ENCODE assay signal across 8 cellular contexts in genomic region chr7:45136106-45137060, GRCh38. TPM values are rescaled to one million over a fixed set of nuclear protein-coding genes. Genes with fewer than 3 reads are reported as not detected.
DNase-seq lines count a peak whose midpoint lies in the region; TF ChIP-seq lines count a peak whose summit lies in the region.

No MANE protein-coding gene starts in this region.

- POLR2A ChIA-PET in GM10248 (lab: Yijun Ruan, JAX): interaction anchor here (1.2 kb wide), 1 partner anchor 24 kb away, joined by 3 read pairs; the partner anchor contains the start of gene TBRG4

- DNase-seq in GM10248 (ENCODE audit: extremely low spot score) (peak; percentile 85), HT1080 (ENCODE audit: low read depth) (peak; percentile 40), NOMO-1 treated with dmso at 0.1 percent for 144 hours (lab: John Stamatoyannopoulos, UW; ENCODE audit: unreplicated experiment) (peak; percentile 60), endothelial cell (ENCODE audit: low spot score) (peak; percentile 67), mucosa of gallbladder (ENCODE audit: low spot score) (peak; percentile 66), mesenteric fat pad (ENCODE audit: low spot score) (no peak)
- peak in 2 of 3 experiments; percentile 15 to 38 for DNase-seq in activated CD8-positive, alpha-beta memory T cell treated with anti-CD3 and anti-CD28 coated beads for 48 hours (ENCODE audit: low read depth in 2 of 3, low spot score in 2 of 3)
- DNase-seq in stimulated activated CD8-positive, alpha-beta memory T cell treated with anti-CD3 and anti-CD28 coated beads, Interleukin-4, amount 100 ng/mL, for 48 hours: peak; percentile 74

- no peaks in the 10 kb centered on the region for H3K9me3 Mint-ChIP-seq in endothelial cell (ENCODE audit: unreplicated experiment)

- CTCF ChIA-PET in GM10248 (lab: Yijun Ruan, JAX): interaction anchor here (0.7 to 6.6 kb wide), 65 partner anchors 9 to 769 kb away, joined by 3 to 147 read pairs (median 4); partner anchors contain the start of genes H2AZ2, NACAD, PURB and RAMP3

- peaks cover 9% of the 10 kb centered on the region for H3K4me1 Mint-ChIP-seq in endothelial cell (ENCODE audit: unreplicated experiment)

- H3K4me3 Mint-ChIP-seq in endothelial cell (ENCODE audit: unreplicated experiment): no peak overlapping the region

- TF ChIP-seq CTCF in GM10248 (IDR thresholded peaks at IDR 0.05; ENCODE audit: control extremely low read depth, extremely low read depth, low read depth, missing control alignments): peak; percentile 82
- TF ChIP-seq CTCF in endothelial cell (IDR thresholded peaks at IDR 0.05; ENCODE audit: unreplicated experiment): peak; percentile 88

- H3K36me3 Mint-ChIP-seq in endothelial cell (ENCODE audit: low read depth, unreplicated experiment): no peaks in the 10 kb centered on the region

- H3K27me3 Mint-ChIP-seq in endothelial cell (ENCODE audit: unreplicated experiment): peaks cover 9% of the 10 kb centered on the region

- H3K27ac Mint-ChIP-seq in endothelial cell (ENCODE audit: unreplicated experiment): no peak overlapping the region

RNA-seq across cellular contexts. Expression of gene RAMP3, which starts 21.2 kb away (rescaled TPM):
- total RNA-seq in HT1080 (2014; rRNA removed; shearing (Covaris generic)): not detected in 2 replicates
- polyA plus RNA-seq in HT1080 (2015; cell fraction: cytosol; rRNA removed): not detected in 2 replicates
- polyA plus RNA-seq in HT1080 (2015; cell fraction: nucleus; rRNA removed): not detected in 2 replicates
- 0.62 TPM for total RNA-seq in endothelial cell (ENCODE audit: unreplicated experiment)
- 23.2 TPM for total RNA-seq in mucosa of gallbladder
- 49.2 TPM for total RNA-seq in mesenteric fat pad

RNA-seq across cellular contexts. Expression of gene TBRG4, which starts 24.9 kb away (rescaled TPM):
- total RNA-seq in HT1080 (2014; rRNA removed; shearing (Covaris generic)): 157 and 161 TPM in 2 replicates
- 76.6 and 88.3 TPM in 2 replicates for polyA plus RNA-seq in HT1080 (2015; cell fraction: cytosol; rRNA removed)
- 210 and 233 TPM in 2 replicates for polyA plus RNA-seq in HT1080 (2015; cell fraction: nucleus; rRNA removed)
- total RNA-seq in endothelial cell (ENCODE audit: unreplicated experiment) (48.1 TPM), mucosa of gallbladder (58.0 TPM), mesenteric fat pad (49.8 TPM)

RNA-seq across cellular contexts. Expression of gene NACAD, which starts 47.6 kb away (rescaled TPM):
- total RNA-seq in HT1080 (2014; rRNA removed; shearing (Covaris generic)): 0.03 and 0.08 TPM in 2 replicates
- 0.26 and 0.33 TPM in 2 replicates for polyA plus RNA-seq in HT1080 (2015; cell fraction: cytosol; rRNA removed)
- polyA plus RNA-seq in HT1080 (2015; cell fraction: nucleus; rRNA removed): 0.48 and 0.51 TPM in 2 replicates
- total RNA-seq in endothelial cell (ENCODE audit: unreplicated experiment) (3.5 TPM), mucosa of gallbladder (4.9 TPM), mesenteric fat pad (6.2 TPM)

Comparison
In these comparisons a context has a peak if more than half of its experiments do, and no peak if none do; other contexts are left out.
1. RNA of gene RAMP3, which starts 21.2 kb away (total RNA-seq): 49.2 TPM in mesenteric fat pad (single experiment) and 23.2 TPM in mucosa of gallbladder (single experiment); 0.62 TPM in endothelial cell (single experiment) and not detected in HT1080; every median in the first group is over 10 times any median in the second.